9 cellular contexts compared by ENCODE assay signal in the genomic region with DNA sequence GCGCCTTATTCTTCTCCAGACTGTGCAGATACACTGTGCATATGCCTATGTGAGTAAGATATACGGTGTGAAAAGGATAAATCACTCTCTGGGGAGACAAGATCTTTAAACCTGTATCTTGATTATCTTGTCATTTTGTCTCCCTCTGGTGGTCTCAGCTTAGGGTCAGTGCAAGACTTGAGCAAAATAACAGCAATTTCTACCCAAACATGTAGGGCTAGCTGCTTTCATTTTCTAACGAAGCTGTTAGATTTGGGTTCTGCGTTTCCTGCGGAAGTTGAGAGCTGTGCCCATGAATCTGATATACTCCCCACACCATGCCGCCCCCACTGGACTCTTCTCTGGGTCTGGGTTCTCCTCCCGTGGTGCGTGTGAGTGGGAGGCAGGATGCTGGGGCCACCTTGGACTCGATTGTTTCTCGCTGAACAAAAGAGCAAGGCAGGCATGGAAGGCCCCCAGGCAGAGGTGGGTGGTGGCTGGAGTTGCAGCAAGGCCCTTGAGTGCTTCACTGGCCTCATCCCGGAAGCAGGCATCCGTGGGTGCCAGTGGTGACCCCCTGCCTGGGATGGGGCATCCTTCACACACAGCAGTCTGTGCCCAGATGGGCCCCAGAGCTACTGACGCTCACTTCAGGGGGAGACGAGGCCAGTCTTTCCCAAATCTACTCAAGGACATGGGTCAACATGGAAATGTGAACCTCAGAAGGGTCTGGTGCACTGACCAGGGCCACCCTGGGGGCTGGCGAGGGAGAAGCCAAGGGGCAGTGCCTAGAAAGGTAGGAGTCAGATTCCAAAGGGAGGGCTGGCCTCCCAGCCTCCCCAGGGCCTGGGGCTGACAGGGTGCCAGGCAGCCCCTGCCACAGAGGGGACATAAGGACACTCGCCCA.
DNase-seq lines count a peak whose midpoint lies in the region; ATAC-seq and TF ChIP-seq lines count a peak whose summit lies in the region.
"Had no signal": no experiment of that assay in that cellular context is flagged by ENCODE, and none has a peak within 500 bp of the region (broad histone marks: within the 10 kb centered on the region; RNA-seq: fewer than 3 reads in every experiment).

No MANE protein-coding gene starts in this region.

- peaks cover 26% of the 10 kb centered on the region for H3K4me1 Mint-ChIP-seq in neural crest cell
- H3K4me1 Mint-ChIP-seq in endothelial cell (ENCODE audit: unreplicated experiment): no peaks in the 10 kb centered on the region
- H3K4me1 Mint-ChIP-seq: activated B cell treated with CpG ODN at 0.5 μM for 24 hours had no signal

- TF ChIP-seq CTCF in astrocyte of the spinal cord (IDR thresholded peaks at IDR 0.05; ENCODE audit: low read depth, low read length): peak; percentile 45
- TF ChIP-seq CTCF in neural crest cell (conservative IDR thresholded peaks at IDR 0.05): peak; percentile 47
- TF ChIP-seq CTCF in endothelial cell (IDR thresholded peaks at IDR 0.05; ENCODE audit: unreplicated experiment): no peak

- H3K9me3 Mint-ChIP-seq in neural crest cell (peaks cover 2% of the 10 kb centered on the region), endothelial cell (ENCODE audit: unreplicated experiment) (no peaks in the 10 kb centered on the region)

- H3K27me3 Mint-ChIP-seq in neural crest cell (ENCODE audit: low read depth): no peaks in the 10 kb centered on the region
- peaks cover 22% of the 10 kb centered on the region for H3K27me3 Mint-ChIP-seq in endothelial cell (ENCODE audit: unreplicated experiment)

- ATAC-seq in GM19035 (IDR thresholded peaks at IDR 0.05; ENCODE audit: unreplicated experiment) (no peak), GM21381 (IDR thresholded peaks at IDR 0.05; ENCODE audit: unreplicated experiment) (no peak)

- no peak overlapping the region for H3K4me3 ChIP-seq in astrocyte of the spinal cord (ENCODE audit: low read depth, low read length)

- peaks cover 12% of the 10 kb centered on the region for H3K36me3 Mint-ChIP-seq in neural crest cell (ENCODE audit: low read depth)
- peaks cover 12% of the 10 kb centered on the region for H3K36me3 Mint-ChIP-seq in endothelial cell (ENCODE audit: low read depth, unreplicated experiment)

- in situ Hi-C loops in astrocyte of the spinal cord (cut with HindIII; ENCODE audit: low sequenced_read_pairs): no loop called here

- DNase-seq in ELR (ENCODE audit: low read depth) (peak; percentile 26), NCI-H526 (lab: John Stamatoyannopoulos, UW) (peak; percentile 50 to 57), astrocyte of the spinal cord (ENCODE audit: low read depth, low spot score) (peak; percentile 38), neural crest cell (ENCODE audit: low read depth, low spot score) (no peak), endothelial cell (ENCODE audit: low spot score) (no peak), AG08396 (ENCODE audit: low spot score) (no peak)
- DNase-seq: activated B cell treated with CpG ODN at 0.5 μM for 24 hours had no signal

- no peak overlapping the region for H3K4me3 Mint-ChIP-seq in neural crest cell
- no peak overlapping the region for H3K4me3 Mint-ChIP-seq in endothelial cell (ENCODE audit: unreplicated experiment)
- H3K4me3 Mint-ChIP-seq: activated B cell treated with CpG ODN at 0.5 μM for 24 hours had no signal

- peak overlapping the region; percentile 78 for H3K27ac Mint-ChIP-seq in neural crest cell (ENCODE audit: unreplicated experiment)
- H3K27ac Mint-ChIP-seq in endothelial cell (ENCODE audit: unreplicated experiment): no peak overlapping the region
- H3K27ac Mint-ChIP-seq: activated B cell treated with CpG ODN at 0.5 μM for 24 hours had no signal

Comparison
In these comparisons a context has a peak if more than half of its experiments do, and no peak if none do; other contexts are left out.
1. DNase-seq: peak in ELR (single experiment), NCI-H526 (2 of 2) and astrocyte of the spinal cord (single experiment); none in neural crest cell (single experiment), endothelial cell (single experiment) and AG08396 (single experiment).